Comparison of ENCODE assay signal across 8 cellular contexts in the genomic region with DNA sequence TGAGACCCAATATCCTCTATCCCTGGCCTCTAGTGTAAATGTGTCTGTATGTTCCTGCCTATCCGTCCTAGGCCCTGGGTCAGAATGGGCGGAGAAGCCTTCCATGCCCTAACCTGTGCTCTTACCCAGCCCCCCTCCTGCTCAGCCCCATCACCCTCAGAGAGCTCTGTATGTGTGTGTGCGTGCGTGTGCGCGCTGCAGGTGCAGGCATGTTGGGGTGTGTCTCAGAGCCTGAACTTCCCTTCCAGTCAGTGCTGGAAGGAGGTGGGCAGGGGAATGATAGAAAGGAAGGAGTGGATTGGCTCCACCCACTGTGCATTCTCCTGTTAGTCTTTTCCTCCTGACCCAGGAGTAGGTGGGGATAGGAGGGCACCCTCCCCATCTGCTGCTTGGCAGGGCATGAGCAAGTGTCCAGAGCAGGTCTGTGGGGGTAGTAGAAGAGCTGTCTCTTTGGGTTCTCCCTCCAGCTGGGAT. TPM values are rescaled to one million over a fixed set of nuclear protein-coding genes. Genes with fewer than 3 reads are reported as not detected.
DNase-seq lines count a peak whose midpoint lies in the region; ATAC-seq and TF ChIP-seq lines count a peak whose summit lies in the region.

No MANE protein-coding gene starts in this region.

- H3K4me3 ChIP-seq in SK-N-MC (no peak overlapping the region), hepatocyte (no peak overlapping the region), upper lobe of right lung (no peak overlapping the region), ascending aorta (no peak overlapping the region)

- no peak overlapping the region for H3K9ac ChIP-seq in SK-N-MC (ENCODE audit: insufficient read length)

- H3K9me3 ChIP-seq in SK-N-MC (ENCODE audit: low read depth, low read length) = no peaks in the 10 kb centered on the region
- no peaks in the 10 kb centered on the region for H3K9me3 ChIP-seq in hepatocyte (ENCODE audit: low read depth)
- no peaks in the 10 kb centered on the region for H3K9me3 ChIP-seq in upper lobe of right lung
- H3K9me3 ChIP-seq in ascending aorta = no peaks in the 10 kb centered on the region

- H3K27ac ChIP-seq in SK-N-MC (peak overlapping the region; percentile 67), hepatocyte (peak overlapping the region; percentile 57), upper lobe of right lung (no peak overlapping the region), ascending aorta (peak overlapping the region in 1 of 2 donors; percentile 26)

- H3K27me3 ChIP-seq in hepatocyte (no peaks in the 10 kb centered on the region), upper lobe of right lung (no peaks in the 10 kb centered on the region), ascending aorta (no peaks in the 10 kb centered on the region)

- TF ChIP-seq CTCF in hepatocyte (IDR thresholded peaks at IDR 0.05; ENCODE audit: poor library complexity) = no peak
- TF ChIP-seq CTCF in upper lobe of right lung (IDR thresholded peaks at IDR 0.05) = no peak
- no peak for TF ChIP-seq CTCF in ascending aorta (IDR thresholded peaks at IDR 0.05)

- H3K79me2 ChIP-seq in hepatocyte = peaks cover 25% of the 10 kb centered on the region

- intact Hi-C loops in cardiac septum (cut with DNase I) (no loop called here), Right ventricle myocardium superior (cut with DNase I) (no loop called here), upper lobe of right lung (cut with DNase I) (no loop called here), ascending aorta (cut with DNase I) (no loop called here)

- no peaks in the 10 kb centered on the region for H3K9me2 ChIP-seq in hepatocyte (replicated peaks; ENCODE audit: insufficient read depth)

- 90% methylated on average over 6 of the region's 6 CpGs for WGBS in hepatocyte (ENCODE audit: low lambda C conversion rate, missing lambda C conversion rate)

- ATAC-seq in Right ventricle myocardium superior (ENCODE audit: poor library complexity) (no peak), upper lobe of right lung (peak; percentile 6), HG03378 (IDR thresholded peaks at IDR 0.05; ENCODE audit: unreplicated experiment) (no peak)

- no peak overlapping the region for H2AFZ ChIP-seq in hepatocyte

- H3K4me2 ChIP-seq in hepatocyte = no peak overlapping the region

- H4K20me1 ChIP-seq in hepatocyte (ENCODE audit: insufficient read depth, poor library complexity, severe bottlenecking) = peaks cover 24% of the 10 kb centered on the region

- peaks cover 41% of the 10 kb centered on the region for H3K36me3 ChIP-seq in SK-N-MC (ENCODE audit: insufficient read depth, low read length)
- H3K36me3 ChIP-seq in hepatocyte (replicated peaks; ENCODE audit: insufficient read depth, low read depth) = peaks cover 3% of the 10 kb centered on the region
- H3K36me3 ChIP-seq in upper lobe of right lung = peaks cover 81% of the 10 kb centered on the region
- peaks cover 72 to 89% of the 10 kb centered on the region in 2 donors for H3K36me3 ChIP-seq in ascending aorta

- H3K4me1 ChIP-seq in hepatocyte (ENCODE audit: insufficient read depth) (peaks cover 20% of the 10 kb centered on the region), upper lobe of right lung (peaks cover 38% of the 10 kb centered on the region), ascending aorta (peaks cover 16 to 32% of the 10 kb centered on the region in 2 donors)

- DNase-seq in cardiac septum (ENCODE audit: low spot score) (peak; percentile 67), Right ventricle myocardium superior (no peak), SK-N-MC (ENCODE audit: low read depth, low spot score) (no peak), hepatocyte (ENCODE audit: low spot score) (peak; percentile 47), upper lobe of right lung (no peak), C1 segment of cervical spinal cord (lab: John Stamatoyannopoulos, UW) (no peak), ascending aorta (ENCODE audit: low spot score in 2 of 2) (no peak)

RNA-seq across cellular contexts. Expression of a gene that starts 7.2 kb away (rescaled TPM):
- 37.9 TPM for total RNA-seq in cardiac septum
- 10.3 TPM for total RNA-seq in Right ventricle myocardium superior
- 21.9 and 24.8 TPM in 2 replicates for total RNA-seq in hepatocyte
- 12.3 and 12.9 TPM in 2 replicates for polyA plus RNA-seq in hepatocyte
- 37.3 TPM for total RNA-seq in upper lobe of right lung
- 50.9 TPM for total RNA-seq in ascending aorta

RNA-seq across cellular contexts. Expression of a gene that starts 15.0 kb away (rescaled TPM):
- total RNA-seq in cardiac septum = 42.1 TPM
- total RNA-seq in Right ventricle myocardium superior = 49.5 TPM
- 76.7 and 78.9 TPM in 2 replicates for total RNA-seq in hepatocyte
- 80.0 and 101 TPM in 2 replicates for polyA plus RNA-seq in hepatocyte
- total RNA-seq in upper lobe of right lung = 230 TPM
- total RNA-seq in ascending aorta = 188 TPM

RNA-seq across cellular contexts. Expression of a gene that starts 17.5 kb away (rescaled TPM):
- 2.4 TPM for total RNA-seq in cardiac septum
- total RNA-seq in Right ventricle myocardium superior = 3.0 TPM
- 8.3 and 9.3 TPM in 2 replicates for total RNA-seq in hepatocyte
- polyA plus RNA-seq in hepatocyte = 3.0 and 6.2 TPM in 2 replicates
- total RNA-seq in upper lobe of right lung = 14.1 TPM
- 7.7 TPM for total RNA-seq in ascending aorta

RNA-seq across cellular contexts. Expression of a gene that starts 32.1 kb away (rescaled TPM):
- total RNA-seq in cardiac septum = 103 TPM
- 121 TPM for total RNA-seq in Right ventricle myocardium superior
- 48.5 and 76.8 TPM in 2 replicates for total RNA-seq in hepatocyte
- 47.8 and 57.6 TPM in 2 replicates for polyA plus RNA-seq in hepatocyte
- 261 TPM for total RNA-seq in upper lobe of right lung
- total RNA-seq in ascending aorta = 708 TPM

RNA-seq across cellular contexts. Expression of a gene that starts 46.2 kb away (rescaled TPM):
- total RNA-seq in cardiac septum = 0.11 TPM
- 0.08 TPM for total RNA-seq in Right ventricle myocardium superior
- 28.3 and 29.2 TPM in 2 replicates for total RNA-seq in hepatocyte
- 23.8 and 25.2 TPM in 2 replicates for polyA plus RNA-seq in hepatocyte
- total RNA-seq in upper lobe of right lung = 1.4 TPM
- total RNA-seq in ascending aorta = not detected

Comparison
In these comparisons a context has a peak if more than half of its experiments do, and no peak if none do; other contexts are left out.
1. DNase-seq: peak in cardiac septum (single experiment) and hepatocyte (single experiment); none in Right ventricle myocardium superior (single experiment), SK-N-MC (single experiment), upper lobe of right lung (single experiment), C1 segment of cervical spinal cord (0 of 14) and ascending aorta (0 of 2).